Comparison of ENCODE assay signal across 13 cellular contexts in the genomic region with DNA sequence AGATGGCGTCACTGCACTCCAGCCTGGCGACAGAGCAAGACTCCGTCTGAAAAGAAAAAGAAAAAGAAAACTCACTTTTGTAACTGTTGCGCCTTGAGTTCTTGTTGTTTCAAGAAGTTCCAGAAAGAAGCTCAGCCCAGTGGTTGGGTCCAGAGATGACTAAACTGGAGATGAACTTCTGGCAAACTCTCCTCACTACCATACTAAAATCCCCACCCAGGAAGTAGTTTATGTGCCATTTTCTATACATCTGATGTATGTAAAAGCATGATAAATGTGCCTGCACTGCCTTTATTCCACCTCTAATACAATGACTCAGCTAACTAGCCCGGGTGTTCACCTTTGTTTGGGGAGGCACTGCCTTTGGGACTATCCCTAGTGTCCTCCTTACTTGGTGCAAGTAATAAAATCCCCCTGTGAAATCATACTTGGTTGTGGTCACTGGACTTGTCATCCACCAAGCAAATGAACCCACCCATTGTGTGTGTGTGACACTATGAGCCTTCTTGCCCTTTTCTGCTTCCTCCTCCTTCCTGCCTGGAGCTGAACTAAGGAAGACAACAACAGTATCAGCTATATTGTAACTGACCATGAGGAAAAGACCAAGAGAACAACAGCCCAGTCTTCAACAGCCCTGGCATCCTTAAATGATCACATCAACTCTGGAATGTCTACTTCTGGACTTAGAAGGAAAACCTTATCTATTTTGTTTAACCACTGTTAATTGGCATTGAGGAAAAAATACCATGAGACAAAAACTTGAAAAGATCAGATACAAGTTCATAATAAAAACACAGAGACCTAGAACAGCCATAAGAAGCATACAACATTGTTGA. TPM values are rescaled to one million over a fixed set of nuclear protein-coding genes. Genes with fewer than 3 reads are reported as not detected.
DNase-seq lines count a peak whose midpoint lies in the region; ATAC-seq, FAIRE-seq and TF ChIP-seq lines count a peak whose summit lies in the region.
"Had no signal": no experiment of that assay in that cellular context is flagged by ENCODE, and none has a peak within 500 bp of the region (broad histone marks: within the 10 kb centered on the region; RNA-seq: fewer than 3 reads in every experiment).

No MANE protein-coding gene starts in this region.

- CTCF ChIA-PET in HepG2 (lab: Yijun Ruan, JAX; ENCODE audit: low intra/inter-chr PET ratio, low total read pairs) (no interaction called here), IMR-90 (lab: Yijun Ruan, JAX) (interaction anchor here (0.5 to 1.2 kb wide), 2 partner anchors 93 to 197 kb away, joined by 3 read pairs; no protein-coding TSS in a partner anchor)

- FAIRE-seq in HepG2 (lab: Jason Lieb, UNC): no peak
- FAIRE-seq: kidney had no signal

- TF ChIP-seq RAD21 in HepG2 (CRISPR knock-in tag; IDR thresholded peaks at IDR 0.05) (no peak), IMR-90 (IDR thresholded peaks at IDR 0.05; ENCODE audit: low read length) (no peak)

- dilution Hi-C loops in IMR-90 (cut with HindIII; ENCODE audit: low sequenced_read_pairs, unreplicated experiment): no loop called here

- H2AK5ac ChIP-seq in IMR-90 (ENCODE audit: low read depth, low read length): peak overlapping the region; percentile 5; the same call in 1 of the 2 replicates

- 0 out of 2 replicates have a peak overlapping the region, but pooled peaks have one; percentile 48 for H3K23ac ChIP-seq in IMR-90 (ENCODE audit: low read depth, low read length)

- H2AFZ ChIP-seq in HepG2 (ENCODE audit: low read length) (no peak overlapping the region), IMR-90 (replicated peaks; ENCODE audit: low read length, poor library complexity) (no peak overlapping the region)

- POLR2A ChIA-PET in HepG2 (lab: Yijun Ruan, JAX): no interaction called here
- POLR2A ChIA-PET in IMR-90 (lab: Charles Lee; ENCODE audit: unreplicated experiment): no interaction called here

- TF ChIP-seq CTCF in right lobe of liver (IDR thresholded peaks at IDR 0.05) (no peak), HepG2 (CRISPR knock-in tag; IDR thresholded peaks at IDR 0.05) (no peak), IMR-90 (conservative IDR thresholded peaks at IDR 0.05; ENCODE audit: low read depth, low read length) (no peak), epithelial cell of esophagus (IDR thresholded peaks at IDR 0.05; ENCODE audit: insufficient read depth, low read depth, low read length, missing control alignments) (no peak)

- H3K4me2 ChIP-seq in HepG2 (ENCODE audit: low read depth, low read length) (no peak overlapping the region), IMR-90 (ENCODE audit: low read depth, low read length) (no peak overlapping the region)

- H3K4me3 ChIP-seq in right lobe of liver: no peak overlapping the region
- no peak overlapping the region for H3K4me3 ChIP-seq in HepG2 (replicated peaks in 1 of 3; ENCODE audit: insufficient read depth in 1 of 3, low read depth in 2 of 3, low read length in 3 of 3)
- H3K4me3 ChIP-seq in IMR-90 (ENCODE audit: insufficient read depth, low read depth, low read length): no peak overlapping the region
- H3K4me3 ChIP-seq in epithelial cell of esophagus (ENCODE audit: low read length): no peak overlapping the region
- no peak overlapping the region for H3K4me3 ChIP-seq in HAP-1
- H3K4me3 ChIP-seq: BLaER1 treated with 17β-estradiol and CSF1 and Interleukin-3, amounts not matched to agents 10 nM and 100 nM had no signal

- no peak overlapping the region for H2BK120ac ChIP-seq in IMR-90 (ENCODE audit: low read depth, low read length)

- no peaks in the 10 kb centered on the region for H3K9me3 Mint-ChIP-seq in activated T-helper 1 cell treated with anti-CD3 and anti-CD28 coated beads, Interleukin-12 subunit alpha, Interleukin-12 subunit beta, Interleukin-2, Interleukin-4 antibody, amounts not matched to agents 30 ng/mL and 10 ng/mL and 1 ng/mL, durations not matched to agents 14 hours and 24 hours and 36 hours

- WGBS in right lobe of liver (ENCODE audit: insufficient coverage, low coverage, low lambda C conversion rate, missing lambda C conversion rate): 80% methylated on average over 2 of the region's 5 CpGs
- WGBS in HepG2 (ENCODE audit: low lambda C conversion rate): 96% methylated on average over 5 of the region's 5 CpGs
- 100% methylated on average over 3 of the region's 5 CpGs; no CpG with 5 or more reads in 1 of the 2 experiments for WGBS in IMR-90 (ENCODE audit: extremely low coverage in 2 of 2, insufficient read length in 1 of 2), 2 experiments

- H3K4me3 Mint-ChIP-seq in activated T-helper 1 cell treated with anti-CD3 and anti-CD28 coated beads, Interleukin-12 subunit alpha, Interleukin-12 subunit beta, Interleukin-2, Interleukin-4 antibody, amounts not matched to agents 30 ng/mL and 10 ng/mL and 1 ng/mL, durations not matched to agents 14 hours and 24 hours and 36 hours: no peak overlapping the region

- H3K9me1 ChIP-seq in IMR-90 (ENCODE audit: insufficient read depth, low read length): peaks cover 7% of the 10 kb centered on the region

- no TSS peak for BruUV-seq in HepG2 (replicated peaks; lab: Mats Ljungman, UMichigan)
- no TSS peak for BruUV-seq in IMR-90 (replicated peaks; lab: Mats Ljungman, UMichigan)

- no peak overlapping the region for H2BK20ac ChIP-seq in IMR-90 (ENCODE audit: low read depth, low read length)

- H3K27ac Mint-ChIP-seq in activated T-helper 1 cell treated with anti-CD3 and anti-CD28 coated beads, Interleukin-12 subunit alpha, Interleukin-12 subunit beta, Interleukin-2, Interleukin-4 antibody, amounts not matched to agents 30 ng/mL and 10 ng/mL and 1 ng/mL, durations not matched to agents 14 hours and 24 hours and 36 hours: no peak overlapping the region

- H4K20me1 ChIP-seq in HepG2 (ENCODE audit: insufficient read depth, low read length) (peaks cover 4% of the 10 kb centered on the region; the same call in 1 of the 2 replicates), IMR-90 (ENCODE audit: insufficient read depth, low read length) (peaks cover 51% of the 10 kb centered on the region)

- H3K4me1 ChIP-seq in right lobe of liver: peaks cover 0 to 10% (median 2%) of the 10 kb centered on the region in 4 donors
- peaks cover 26% of the 10 kb centered on the region for H3K4me1 ChIP-seq in HepG2 (ENCODE audit: insufficient read depth, low read length)
- H3K4me1 ChIP-seq in IMR-90 (ENCODE audit: control insufficient read depth, insufficient read depth, low read length): peaks cover 11% of the 10 kb centered on the region
- peaks cover 31% of the 10 kb centered on the region for H3K4me1 ChIP-seq in HAP-1

- no peak overlapping the region for H4K8ac ChIP-seq in IMR-90 (ENCODE audit: low read depth in 2 of 2, low read length in 2 of 2)

- no peak for DNase-seq in right lobe of liver
- DNase-seq in HepG2 (ENCODE audit: low spot score): no peak
- peak; percentile 14 for DNase-seq in IMR-90
- DNase-seq in epithelial cell of esophagus (ENCODE audit: low read depth): peak; percentile 52
- DNase-seq in SW 1271 (lab: John Stamatoyannopoulos, UW): no peak
- DNase-seq in activated T-helper 1 cell treated with anti-CD3 and anti-CD28 coated beads, Interleukin-12 subunit alpha, Interleukin-12 subunit beta, Interleukin-2, Interleukin-4 antibody, amounts not matched to agents 30 ng/mL and 10 ng/mL and 1 ng/mL, durations not matched to agents 14 hours and 24 hours and 36 hours (ENCODE audit: low spot score): no peak
- no peak for DNase-seq in HAP-1 (ENCODE audit: low spot score in 2 of 2)
- DNase-seq: kidney, NCI-H146, right cardiac atrium, RPMI8226 had no signal

- peak overlapping the region; percentile 60; the same call in 1 of the 2 replicates for H3K14ac ChIP-seq in IMR-90 (replicated peaks; ENCODE audit: low read depth, low read length)

- intact Hi-C loops in right lobe of liver (cut with DNase I) (no loop called here), HepG2 (cut with micrococcal nuclease; ENCODE audit: unreplicated experiment) (no loop called here), IMR-90 (cut with micrococcal nuclease) (no loop called here)
- intact Hi-C loops in activated T-helper 1 cell treated with anti-CD3 and anti-CD28 coated beads, Interleukin-12 subunit alpha, Interleukin-12 subunit beta, Interleukin-2, Interleukin-4 antibody, amounts not matched to agents 30 ng/mL and 10 ng/mL and 1 ng/mL, durations not matched to agents 14 hours and 24 hours and 36 hours (cut with micrococcal nuclease): no loop called here

- no peak overlapping the region for H3K27ac ChIP-seq in right lobe of liver
- H3K27ac ChIP-seq in HepG2 (ENCODE audit: extremely low read length, insufficient read depth, low read length): no peak overlapping the region
- no peak overlapping the region for H3K27ac ChIP-seq in IMR-90 (ENCODE audit: insufficient read depth, low read length)
- H3K27ac ChIP-seq: BLaER1 treated with 17β-estradiol and CSF1 and Interleukin-3, amounts not matched to agents 10 nM and 100 nM had no signal

- H3K27me3 ChIP-seq in right lobe of liver (no peaks in the 10 kb centered on the region), HepG2 (ENCODE audit: control insufficient read depth in 1 of 2, insufficient read depth in 2 of 2, low read length in 2 of 2) (no peaks in the 10 kb centered on the region), IMR-90 (ENCODE audit: control insufficient read depth, insufficient read depth, low read length) (no peaks in the 10 kb centered on the region), HAP-1 (ENCODE audit: low read depth) (no peaks in the 10 kb centered on the region)
- H3K27me3 ChIP-seq: BLaER1 treated with 17β-estradiol and CSF1 and Interleukin-3, amounts not matched to agents 10 nM and 100 nM had no signal

- TF ChIP-seq POLR2A in right lobe of liver (IDR thresholded peaks at IDR 0.05): no peak
- TF ChIP-seq POLR2A in HepG2 (IDR thresholded peaks at IDR 0.05; ENCODE audit: insufficient read depth in 1 of 2, low read depth in 2 of 2, low read length in 2 of 2): no peak
- no peak for TF ChIP-seq POLR2A in IMR-90 (IDR thresholded peaks at IDR 0.05; ENCODE audit: low read depth, low read length)

- H3K36me3 ChIP-seq in right lobe of liver (no peaks in the 10 kb centered on the region), HepG2 (replicated peaks in 1 of 2; ENCODE audit: control insufficient read depth in 1 of 2, insufficient read depth in 2 of 2, low read length in 2 of 2) (no peaks in the 10 kb centered on the region), IMR-90 (ENCODE audit: control insufficient read depth, insufficient read depth, low read length) (no peaks in the 10 kb centered on the region), HAP-1 (replicated peaks) (no peaks in the 10 kb centered on the region)

- peaks cover 7% of the 10 kb centered on the region for H3K36me3 Mint-ChIP-seq in activated T-helper 1 cell treated with anti-CD3 and anti-CD28 coated beads, Interleukin-12 subunit alpha, Interleukin-12 subunit beta, Interleukin-2, Interleukin-4 antibody, amounts not matched to agents 30 ng/mL and 10 ng/mL and 1 ng/mL, durations not matched to agents 14 hours and 24 hours and 36 hours (ENCODE audit: low read depth)

- ATAC-seq in right lobe of liver (peak; percentile 18 to 67 (median 38)), HepG2 (no peak), IMR-90 (ENCODE audit: low read depth) (peak; percentile 31; the same call in 1 of the 2 replicates), GM19455 (IDR thresholded peaks at IDR 0.05; ENCODE audit: unreplicated experiment) (no peak)

- peaks cover 88% of the 10 kb centered on the region for H3K79me2 ChIP-seq in HepG2 (ENCODE audit: insufficient read depth, low read length)

- peaks cover 11% of the 10 kb centered on the region for H3K4me1 Mint-ChIP-seq in activated T-helper 1 cell treated with anti-CD3 and anti-CD28 coated beads, Interleukin-12 subunit alpha, Interleukin-12 subunit beta, Interleukin-2, Interleukin-4 antibody, amounts not matched to agents 30 ng/mL and 10 ng/mL and 1 ng/mL, durations not matched to agents 14 hours and 24 hours and 36 hours (ENCODE audit: low read depth)

- no peak overlapping the region; the same call in 1 of the 2 replicates for H3K4ac ChIP-seq in IMR-90 (ENCODE audit: low read depth, low read length)

- peak overlapping the region; percentile 20; the same call in 1 of the 2 replicates for H4K5ac ChIP-seq in IMR-90 (ENCODE audit: low read depth, low read length)

- peaks cover 2% of the 10 kb centered on the region for H3K27me3 Mint-ChIP-seq in activated T-helper 1 cell treated with anti-CD3 and anti-CD28 coated beads, Interleukin-12 subunit alpha, Interleukin-12 subunit beta, Interleukin-2, Interleukin-4 antibody, amounts not matched to agents 30 ng/mL and 10 ng/mL and 1 ng/mL, durations not matched to agents 14 hours and 24 hours and 36 hours (ENCODE audit: insufficient read depth)

- peak overlapping the region; percentile 72; the same call in 1 of the 3 replicates for H2BK15ac ChIP-seq in IMR-90 (ENCODE audit: low read depth, low read length)

- no peak overlapping the region for H4K91ac ChIP-seq in IMR-90 (ENCODE audit: insufficient read depth, low read depth, low read length)

- peak overlapping the region; percentile 1; the same call in 1 of the 2 replicates for H3K18ac ChIP-seq in IMR-90 (ENCODE audit: low read depth, low read length)

- H3K9ac ChIP-seq in HepG2 (ENCODE audit: insufficient read depth, low read depth, low read length) (no peak overlapping the region), IMR-90 (ENCODE audit: low read depth, low read length) (no peak overlapping the region)
- H3K9ac ChIP-seq: BLaER1 treated with 17β-estradiol and CSF1 and Interleukin-3, amounts not matched to agents 10 nM and 100 nM had no signal

- H2BK5ac ChIP-seq in IMR-90 (ENCODE audit: low read depth, low read length, poor library complexity, severe bottlenecking): peak overlapping the region; percentile 5

- TF ChIP-seq EP300 in HepG2 (IDR thresholded peaks at IDR 0.05; ENCODE audit: low read depth in 2 of 2, low read length in 2 of 2) (no peak), HepG2 (CRISPR knock-in tag; IDR thresholded peaks at IDR 0.05; ENCODE audit: borderline replicate concordance) (no peak)

- peaks cover 16 to 80% of the 10 kb centered on the region in 2 experiments for H3K79me1 ChIP-seq in IMR-90 (ENCODE audit: low read depth in 1 of 2, low read length in 2 of 2)

- no peak overlapping the region for H2AK9ac ChIP-seq in IMR-90 (replicated peaks; ENCODE audit: low read depth, low read length, poor library complexity)

- no peak overlapping the region for H3K56ac ChIP-seq in IMR-90 (ENCODE audit: extremely low read depth, insufficient read depth, low read length)

- no peaks in the 10 kb centered on the region for H3K9me3 ChIP-seq in right lobe of liver
- no peaks in the 10 kb centered on the region for H3K9me3 ChIP-seq in HepG2 (ENCODE audit: low read length)
- no peaks in the 10 kb centered on the region for H3K9me3 ChIP-seq in IMR-90 (ENCODE audit: control insufficient read depth, insufficient read depth, low read length)
- no peaks in the 10 kb centered on the region for H3K9me3 ChIP-seq in HAP-1

- in situ Hi-C loops in HepG2 (cut with HindIII; ENCODE audit: extremely low pct_ligation_motif_present, low pct_unique_long_range_greater_than_20kb) (no loop called here), IMR-90 (cut with MboI; ENCODE audit: low sequenced_read_pairs) (no loop called here), HAP-1 (cut with MboI; ENCODE audit: low sequenced_read_pairs) (no loop called here)

RNA-seq across cellular contexts. Expression of a gene that starts 33.6 kb away (rescaled TPM):
- total RNA-seq in right lobe of liver (10 to 100 TPM; 29.6 to 53.3 (median 38.2) TPM), HepG2 (2016; rRNA removed; fragmentation: Illumina TruSeq; extraction: Trizol) (42.7 and 51.4 TPM in 2 replicates), IMR-90 (2012; rRNA removed) (96.8 and 108 TPM in 2 replicates)
- total RNA-seq in HepG2 (2016; cell fraction: cytosol; rRNA removed; fragmentation: Illumina TruSeq; extraction: Trizol; ENCODE audit: low read depth): 10.6 and 12.0 TPM in 2 replicates
- total RNA-seq in HepG2 (2016; cell fraction: insoluble cytoplasmic fraction; rRNA removed; fragmentation: Illumina TruSeq; extraction: Trizol): 38.0 and 48.1 TPM in 2 replicates
- total RNA-seq in HepG2 (2016; cell fraction: membrane; rRNA removed; fragmentation: Illumina TruSeq; extraction: Trizol): 16.5 and 17.1 TPM in 2 replicates
- 121 and 123 TPM in 2 replicates for total RNA-seq in HepG2 (2016; cell fraction: nucleus; rRNA removed; fragmentation: Illumina TruSeq; extraction: Trizol)
- polyA plus RNA-seq in HepG2 (2011; rRNA removed) (34.9 and 42.3 TPM in 2 replicates), IMR-90 (2012; rRNA removed) (10.6 and 15.6 TPM in 2 replicates)
- polyA plus RNA-seq in HepG2 (2011; cell fraction: cytosol; rRNA removed): 15.7 and 25.3 TPM in 2 replicates
- polyA plus RNA-seq in HepG2 (2011; cell fraction: nucleus; rRNA removed): 46.2 and 51.3 TPM in 2 replicates
- polyA plus RNA-seq in HepG2 (2012): 44.1 and 47.8 TPM in 2 replicates
- polyA plus RNA-seq in HepG2 (2016; cell fraction: cytosol; fragmentation: Illumina TruSeq; extraction: Trizol; ENCODE audit: low read depth): 0.93 and 1.1 TPM in 2 replicates
- 22.2 and 27.2 TPM in 2 replicates for polyA plus RNA-seq in HepG2 (2016; cell fraction: insoluble cytoplasmic fraction; fragmentation: Illumina TruSeq; extraction: Trizol; ENCODE audit: low read depth)
- polyA plus RNA-seq in HepG2 (2016; cell fraction: membrane; fragmentation: Illumina TruSeq; extraction: Trizol; ENCODE audit: low read depth): 2.7 and 3.3 TPM in 2 replicates
- polyA plus RNA-seq in HepG2 (2016; cell fraction: nucleus; fragmentation: Illumina TruSeq; extraction: Trizol; ENCODE audit: insufficient read depth, low read depth): 68.6 and 81.1 TPM in 2 replicates
- 45.1 and 116 TPM in 2 replicates for polyA minus RNA-seq in HepG2 (2011; rRNA and poly(A)+ RNA removed; ENCODE audit: low replicate concordance)
- 51.2 and 58.4 TPM in 2 replicates for polyA minus RNA-seq in HepG2 (2011; cell fraction: cytosol; rRNA and poly(A)+ RNA removed)
- polyA minus RNA-seq in HepG2 (2011; cell fraction: nucleus; rRNA and poly(A)+ RNA removed): 378 and 386 TPM in 2 replicates
- polyA plus RNA-seq in IMR-90 (2012; cell fraction: cytosol; rRNA removed): 2.0 and 2.7 TPM in 2 replicates
- polyA plus RNA-seq in IMR-90 (2012; cell fraction: nucleus; rRNA removed; ENCODE audit: low replicate concordance): 4.5 and 57.4 TPM in 2 replicates
- total RNA-seq in activated T-helper 1 cell treated with anti-CD3 and anti-CD28 coated beads, Interleukin-12 subunit alpha, Interleukin-12 subunit beta, Interleukin-2, Interleukin-4 antibody, amounts not matched to agents 30 ng/mL and 10 ng/mL and 1 ng/mL, durations not matched to agents 14 hours and 24 hours and 36 hours: 47.3 and 48.0 TPM in 2 replicates

Comparison
In these comparisons a context has a peak if more than half of its experiments do, and no peak if none do; other contexts are left out.
1. ATAC-seq: peak in right lobe of liver (4 of 4) and IMR-90 (single experiment); none in HepG2 (single experiment) and GM19455 (single experiment).
2. DNase-seq: peak in IMR-90 (single experiment) and epithelial cell of esophagus (single experiment); none in right lobe of liver (0 of 3), HepG2 (single experiment), SW 1271 (0 of 2), activated T-helper 1 cell treated with anti-CD3 and anti-CD28 coated beads, Interleukin-12 subunit alpha, Interleukin-12 subunit beta, Interleukin-2, Interleukin-4 antibody, amounts not matched to agents 30 ng/mL and 10 ng/mL and 1 ng/mL, durations not matched to agents 14 hours and 24 hours and 36 hours (single experiment) and HAP-1 (0 of 2).